In genomic region chr2:173401716-173402326, GRCh38 we compare ENCODE assay signal across 9 cellular contexts. TPM values are rescaled to one million over a fixed set of nuclear protein-coding genes. Genes with fewer than 3 reads are reported as not detected.
DNase-seq lines count a peak whose midpoint lies in the region; FAIRE-seq and TF ChIP-seq lines count a peak whose summit lies in the region.
"Had no signal": no experiment of that assay in that cellular context is flagged by ENCODE, and none has a peak within 500 bp of the region (broad histone marks: within the 10 kb centered on the region; RNA-seq: fewer than 3 reads in every experiment).

No MANE protein-coding gene starts in this region.

- peaks cover 1% of the 10 kb centered on the region for H3K27me3 ChIP-seq in bronchial epithelial cell (ENCODE audit: control insufficient read depth, insufficient read depth, low read length)
- H3K27me3 ChIP-seq in spleen (replicated peaks in 1 of 7) = peaks cover 0 to 89% (median 58%) of the 10 kb centered on the region in 7 donors

- H3K4me3 Mint-ChIP-seq in Calu3 (ENCODE audit: low read depth, unreplicated experiment) = peak overlapping the region; percentile 67
- H3K4me3 Mint-ChIP-seq: activated naive CD4-positive, alpha-beta T cell treated with anti-CD3 and anti-CD28 coated beads, Interleukin-2, amount 50 U/mL, for 24 hours had no signal

- H3K36me3 ChIP-seq in bronchial epithelial cell (ENCODE audit: control insufficient read depth, insufficient read depth, low read length) (no peaks in the 10 kb centered on the region), mesodermal cell (ENCODE audit: control insufficient read depth, insufficient read depth, low read length) (no peaks in the 10 kb centered on the region), spleen (no peaks in the 10 kb centered on the region)

- H3K9me3 ChIP-seq in mesodermal cell (ENCODE audit: control insufficient read depth, low read length) (no peaks in the 10 kb centered on the region), spleen (no peaks in the 10 kb centered on the region)

- H3K27me3 Mint-ChIP-seq in Calu3 (ENCODE audit: unreplicated experiment) = no peaks in the 10 kb centered on the region

- H3K9me3 Mint-ChIP-seq in Calu3 (ENCODE audit: low read depth, unreplicated experiment) = no peaks in the 10 kb centered on the region
- H3K9me3 Mint-ChIP-seq: activated naive CD4-positive, alpha-beta T cell treated with anti-CD3 and anti-CD28 coated beads, Interleukin-2, amount 50 U/mL, for 24 hours had no signal

- intact Hi-C loops in Calu3 (cut with micrococcal nuclease; ENCODE audit: unreplicated experiment) (loop anchor here (1.0 to 5.0 kb wide), 5 partner anchors 47 to 945 kb away; no protein-coding TSS in a partner anchor), spleen (cut with DNase I; ENCODE audit: low total_unique reads) (loop anchor here (5.0 kb wide), 1 partner anchor 940 kb away; no protein-coding TSS in a partner anchor)

- BruUV-seq in Calu3 (replicated peaks; lab: Mats Ljungman, UMichigan) = no TSS peak

- no peak overlapping the region for H3K27ac ChIP-seq in mesodermal cell (ENCODE audit: low read depth, low read length, severe bottlenecking)
- H3K27ac ChIP-seq in spleen = no peak overlapping the region

- H3K4me1 ChIP-seq in mesodermal cell (ENCODE audit: control insufficient read depth, insufficient read depth, low read length, poor library complexity, severe bottlenecking) (no peaks in the 10 kb centered on the region), spleen (peaks cover 3 to 14% (median 8%) of the 10 kb centered on the region in 6 donors)

- no peak for TF ChIP-seq POLR2A in spleen (IDR thresholded peaks at IDR 0.05)

- 8 to 17% methylated on average over 2 to 5 of the region's 7 CpGs for WGBS in mesodermal cell (ENCODE audit: insufficient coverage in 2 of 2), 2 experiments
- WGBS in spleen, 5 donors = 14 to 24% (median 17%) methylated on average over 7 of the region's 7 CpGs

- CTCF ChIA-PET in Calu3 (lab: Charles Lee) = interaction anchor here (0.6 to 3.8 kb wide), 5 partner anchors 48 to 675 kb away, joined by 3 to 30 read pairs (median 5); no protein-coding TSS in a partner anchor

- peaks cover 27% of the 10 kb centered on the region for H3K4me1 Mint-ChIP-seq in Calu3 (ENCODE audit: low read depth, unreplicated experiment)

- no peaks in the 10 kb centered on the region for H3K36me3 Mint-ChIP-seq in Calu3 (ENCODE audit: insufficient read depth, unreplicated experiment)
- H3K36me3 Mint-ChIP-seq: activated naive CD4-positive, alpha-beta T cell treated with anti-CD3 and anti-CD28 coated beads, Interleukin-2, amount 50 U/mL, for 24 hours had no signal

- FAIRE-seq in bronchial epithelial cell (lab: Jason Lieb, UNC) (no peak), frontal cortex (lab: Jason Lieb, UNC) (no peak)

- TF ChIP-seq CTCF in Calu3 (IDR thresholded peaks at IDR 0.05; ENCODE audit: unreplicated experiment) = no peak
- TF ChIP-seq CTCF in bronchial epithelial cell (IDR thresholded peaks at IDR 0.05; ENCODE audit: insufficient read depth, low read length, severe bottlenecking) = no peak
- no peak for TF ChIP-seq CTCF in spleen (IDR thresholded peaks at IDR 0.05 in 8 of 11, conservative IDR thresholded peaks at IDR 0.05 in 3 of 11)
- TF ChIP-seq CTCF in GM20000 (IDR thresholded peaks at IDR 0.05; ENCODE audit: extremely low read depth, missing control alignments) = no peak

- no peak overlapping the region for H3K27ac Mint-ChIP-seq in Calu3 (ENCODE audit: unreplicated experiment)
- H3K27ac Mint-ChIP-seq: activated naive CD4-positive, alpha-beta T cell treated with anti-CD3 and anti-CD28 coated beads, Interleukin-2, amount 50 U/mL, for 24 hours had no signal

- H3K4me3 ChIP-seq in bronchial epithelial cell (ENCODE audit: low read depth, low read length) (no peak overlapping the region), mesodermal cell (ENCODE audit: extremely low read depth, insufficient read depth, low read length, poor library complexity, severe bottlenecking) (peak overlapping the region; percentile 7), spleen (no peak overlapping the region)

- DNase-seq in Calu3 = no peak
- DNase-seq in NCI-H1105 treated with DMSO at 0.1 percent for 48 hours (lab: John Stamatoyannopoulos, UW) = peak; percentile 10
- peak; percentile 29 for DNase-seq in bronchial epithelial cell (ENCODE audit: low read depth)
- no peak for DNase-seq in NCI-H226
- no peak for DNase-seq in spleen
- DNase-seq in GM20000 (ENCODE audit: low spot score) = no peak
- no peak for DNase-seq in frontal cortex (ENCODE audit: low spot score in 2 of 2)

RNA-seq across cellular contexts. Expression of gene CDCA7, which starts 47.1 kb away (rescaled TPM):
- 39.0 and 48.2 TPM in 2 replicates for total RNA-seq in Calu3 (2022)
- 1.4 and 2.4 TPM in 2 replicates for total RNA-seq in bronchial epithelial cell
- polyA plus RNA-seq in mesodermal cell (2013, experiment 1 of 2) = 34.8 TPM
- 35.3 TPM for polyA plus RNA-seq in mesodermal cell (2013, experiment 2 of 2)
- total RNA-seq in spleen = 1 to 10 TPM; 1.3 to 5.2 (median 3.1) TPM
- 10 to 100 TPM in 1 of 3 donors, 1 to 10 TPM in 2; 2.1 to 12.4 (median 2.5) TPM for polyA plus RNA-seq in spleen
- 14.3 TPM for total RNA-seq in frontal cortex

Comparison
In these comparisons a context has a peak if more than half of its experiments do, and no peak if none do; other contexts are left out.
1. DNase-seq: peak in NCI-H1105 treated with DMSO at 0.1 percent for 48 hours (single experiment) and bronchial epithelial cell (single experiment); none in Calu3 (single experiment), NCI-H226 (single experiment), spleen (single experiment), GM20000 (single experiment) and frontal cortex (0 of 2).